1 cellular context compared by ENCODE assay signal in genomic region chr13:46051958-46052313, GRCh38.
TF ChIP-seq lines count a peak whose summit lies in the region.

No MANE protein-coding gene starts in this region.

TF ChIP-seq in HepG2, 621 proteins besides CTCF, POLR2A, EP300 and RAD21 (continued from another document):
- TF ChIP-seq ZNF296 (CRISPR knock-in tag; conservative IDR thresholded peaks at IDR 0.05) (no peak), HNF4A (CRISPR knock-in tag; IDR thresholded peaks at IDR 0.05) (no peak), NKX3-1 (CRISPR knock-in tag; IDR thresholded peaks at IDR 0.05) (no peak)
